21 cellular contexts compared by ENCODE assay signal in the genomic region with DNA sequence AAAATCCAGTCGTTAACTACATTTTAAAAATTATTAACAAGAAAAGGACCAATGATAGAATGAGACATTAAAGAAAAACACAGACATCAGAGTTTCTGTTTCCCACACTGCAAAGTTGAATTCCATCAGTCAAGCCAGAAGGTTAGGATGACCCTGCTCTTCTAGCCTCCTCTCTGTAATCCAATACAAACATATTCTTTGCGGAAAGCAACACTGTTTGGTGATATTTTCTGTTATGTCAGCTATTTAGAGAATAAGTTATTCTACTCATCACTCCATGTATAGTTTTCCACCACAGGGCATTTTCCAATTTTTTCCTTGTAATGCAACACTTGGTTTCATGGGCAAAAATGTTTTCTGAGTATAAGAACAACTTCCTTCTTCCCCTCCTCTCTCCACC.
DNase-seq lines count a peak whose midpoint lies in the region; ATAC-seq, FAIRE-seq and TF ChIP-seq lines count a peak whose summit lies in the region.
"Had no signal": no experiment of that assay in that cellular context is flagged by ENCODE, and none has a peak within 500 bp of the region (broad histone marks: within the 10 kb centered on the region; RNA-seq: fewer than 3 reads in every experiment).

No MANE protein-coding gene starts in this region.

- DNase-seq in IMR-90 (no peak), uterus (no peak), HFFc6 (no peak), foreskin fibroblast (no peak)
- DNase-seq: CD4-positive, CD25-positive, alpha-beta regulatory T cell; CD8-positive, alpha-beta T cell; DMS 273 treated with DMSO at 0.1 percent for 48 hours; DMS79; EL; GDM1; GOT3 had no signal

- no peak for ATAC-seq in IMR-90 (ENCODE audit: low read depth)
- no peak for ATAC-seq in GM19035 (IDR thresholded peaks at IDR 0.05; ENCODE audit: unreplicated experiment)
- ATAC-seq: CD8-positive, alpha-beta T cell; GM12878 had no signal

- no peak overlapping the region for H3K27ac Mint-ChIP-seq in HFFc6
- H3K27ac Mint-ChIP-seq: B cell; CD4-positive, CD25-positive, alpha-beta regulatory T cell; CD8-positive, alpha-beta T cell had no signal

- H3K4me3 ChIP-seq in IMR-90 (ENCODE audit: insufficient read depth, low read depth, low read length): no peak overlapping the region
- H3K4me3 ChIP-seq in uterus: no peak overlapping the region
- no peak overlapping the region for H3K4me3 ChIP-seq in foreskin fibroblast (ENCODE audit: low read depth in 1 of 2, low read length in 2 of 2)
- H3K4me3 ChIP-seq: BLaER1, GM12878, HAP-1 had no signal

- CTCF ChIA-PET in IMR-90 (lab: Yijun Ruan, JAX): no interaction called here

- H3K4ac ChIP-seq in IMR-90 (ENCODE audit: low read depth, low read length): no peak overlapping the region

- no peak for TF ChIP-seq RAD21 in IMR-90 (IDR thresholded peaks at IDR 0.05; ENCODE audit: low read length)

- H3K9me3 Mint-ChIP-seq in HFFc6: no peaks in the 10 kb centered on the region

- H3K14ac ChIP-seq in IMR-90 (replicated peaks; ENCODE audit: low read depth, low read length): no peak overlapping the region

- no peaks in the 10 kb centered on the region for H3K4me1 Mint-ChIP-seq in HFFc6 (ENCODE audit: low read depth)
- H3K4me1 Mint-ChIP-seq: CD4-positive, CD25-positive, alpha-beta regulatory T cell had no signal

- no TSS peak for BruUV-seq in IMR-90 (replicated peaks; lab: Mats Ljungman, UMichigan)

- no peak overlapping the region for H2AFZ ChIP-seq in IMR-90 (replicated peaks; ENCODE audit: low read length, poor library complexity)

- no peak overlapping the region for H3K23ac ChIP-seq in IMR-90 (ENCODE audit: low read depth, low read length)

- dilution Hi-C loops in IMR-90 (cut with HindIII; ENCODE audit: low sequenced_read_pairs, unreplicated experiment): no loop called here

- no peaks in the 10 kb centered on the region for H3K36me3 Mint-ChIP-seq in HFFc6 (ENCODE audit: low read depth)
- H3K36me3 Mint-ChIP-seq: CD4-positive, CD25-positive, alpha-beta regulatory T cell; CD8-positive, alpha-beta T cell had no signal

- no peak overlapping the region for H2BK5ac ChIP-seq in IMR-90 (ENCODE audit: low read depth, low read length, poor library complexity, severe bottlenecking)

- no peak for TF ChIP-seq CTCF in IMR-90 (conservative IDR thresholded peaks at IDR 0.05; ENCODE audit: low read depth, low read length)
- no peak for TF ChIP-seq CTCF in uterus (IDR thresholded peaks at IDR 0.05)
- TF ChIP-seq CTCF in HFFc6 (IDR thresholded peaks at IDR 0.05): no peak
- TF ChIP-seq CTCF in foreskin fibroblast (IDR thresholded peaks at IDR 0.05; ENCODE audit: low read depth, low read length): no peak

- no peak overlapping the region for H4K8ac ChIP-seq in IMR-90 (ENCODE audit: low read depth in 2 of 2, low read length in 2 of 2)

- no peak overlapping the region for H2BK120ac ChIP-seq in IMR-90 (ENCODE audit: low read depth, low read length)

- H2AK9ac ChIP-seq in IMR-90 (replicated peaks; ENCODE audit: low read depth, low read length, poor library complexity): no peak overlapping the region

- in situ Hi-C loops in IMR-90 (cut with MboI; ENCODE audit: low sequenced_read_pairs): no loop called here

- no peak overlapping the region for H4K5ac ChIP-seq in IMR-90 (ENCODE audit: low read depth, low read length)

- H4K91ac ChIP-seq in IMR-90 (ENCODE audit: insufficient read depth, low read depth, low read length): no peak overlapping the region

- no peak overlapping the region for H3K27ac ChIP-seq in IMR-90 (ENCODE audit: insufficient read depth, low read length)
- H3K27ac ChIP-seq in uterus: peak overlapping the region; percentile 53 to 92
- H3K27ac ChIP-seq: BLaER1, C4-2B had no signal

- H4K20me1 ChIP-seq in IMR-90 (ENCODE audit: insufficient read depth, low read length): no peaks in the 10 kb centered on the region
- H4K20me1 ChIP-seq: BLaER1 had no signal

- WGBS in IMR-90 (ENCODE audit: extremely low coverage in 2 of 2, insufficient read length in 1 of 2), 2 experiments: no CpG with 5 or more reads among the region's 2 CpGs

- no peak overlapping the region for H3K4me3 Mint-ChIP-seq in HFFc6
- H3K4me3 Mint-ChIP-seq: B cell; CD8-positive, alpha-beta T cell had no signal

- H3K27me3 ChIP-seq in IMR-90 (ENCODE audit: control insufficient read depth, insufficient read depth, low read length) (peaks cover 15% of the 10 kb centered on the region), uterus (no peaks in the 10 kb centered on the region)
- H3K27me3 ChIP-seq: BLaER1 had no signal

- H2BK20ac ChIP-seq in IMR-90 (ENCODE audit: low read depth, low read length): no peak overlapping the region

- no peaks in the 10 kb centered on the region for H3K9me1 ChIP-seq in IMR-90 (ENCODE audit: insufficient read depth, low read length)

- no peak overlapping the region for H2AK5ac ChIP-seq in IMR-90 (ENCODE audit: low read depth, low read length)

- TF ChIP-seq POLR2A in IMR-90 (IDR thresholded peaks at IDR 0.05; ENCODE audit: low read depth, low read length) (no peak), uterus (IDR thresholded peaks at IDR 0.05) (no peak)

- no peaks in the 10 kb centered on the region for H3K36me3 ChIP-seq in IMR-90 (ENCODE audit: control insufficient read depth, insufficient read depth, low read length)
- no peaks in the 10 kb centered on the region for H3K36me3 ChIP-seq in uterus
- H3K36me3 ChIP-seq: BLaER1, HAP-1 had no signal

- FAIRE-seq in endometrium (lab: Jason Lieb, UNC): peak; percentile 94
- FAIRE-seq: D721Med, GM12878, GM18507, H54 had no signal

- POLR2A ChIA-PET in IMR-90 (lab: Charles Lee; ENCODE audit: unreplicated experiment): no interaction called here

- H3K56ac ChIP-seq in IMR-90 (ENCODE audit: extremely low read depth, insufficient read depth, low read length): no peak overlapping the region

- no peaks in the 10 kb centered on the region for H3K79me1 ChIP-seq in IMR-90 (ENCODE audit: low read depth in 1 of 2, low read length in 2 of 2)

- no peaks in the 10 kb centered on the region for H3K4me1 ChIP-seq in IMR-90 (ENCODE audit: control insufficient read depth, insufficient read depth, low read length)
- H3K4me1 ChIP-seq in uterus: peaks cover 0 to 4% of the 10 kb centered on the region in 2 donors
- H3K4me1 ChIP-seq: HAP-1 had no signal

- H3K27me3 Mint-ChIP-seq in HFFc6 (ENCODE audit: insufficient read depth): peaks cover 31% of the 10 kb centered on the region

- intact Hi-C loops in IMR-90 (cut with micrococcal nuclease) (no loop called here), uterus (cut with DNase I; ENCODE audit: low total_unique reads) (no loop called here)

- H3K18ac ChIP-seq in IMR-90 (ENCODE audit: low read depth, low read length): no peak overlapping the region

- no peak overlapping the region for H2BK15ac ChIP-seq in IMR-90 (ENCODE audit: low read depth, low read length)

- H3K9me3 ChIP-seq in IMR-90 (ENCODE audit: control insufficient read depth, insufficient read depth, low read length) (no peaks in the 10 kb centered on the region), uterus (no peaks in the 10 kb centered on the region)
- H3K9me3 ChIP-seq: BLaER1, HAP-1 had no signal

- no peak overlapping the region for H3K4me2 ChIP-seq in IMR-90 (ENCODE audit: low read depth, low read length)
- H3K4me2 ChIP-seq: BLaER1 had no signal

- H3K9ac ChIP-seq in IMR-90 (ENCODE audit: low read depth, low read length): no peak overlapping the region
- H3K9ac ChIP-seq: BLaER1 had no signal

TF ChIP-seq in IMR-90, 13 proteins besides CTCF, POLR2A, EP300 and RAD21:
- TF ChIP-seq NFE2L2 (IDR thresholded peaks at IDR 0.05; ENCODE audit: low read depth, low read length) (no peak), MAFK (IDR thresholded peaks at IDR 0.05; ENCODE audit: low read depth, low read length) (peak; percentile 78)
